23 cellular contexts compared by ENCODE assay signal in the genomic region with DNA sequence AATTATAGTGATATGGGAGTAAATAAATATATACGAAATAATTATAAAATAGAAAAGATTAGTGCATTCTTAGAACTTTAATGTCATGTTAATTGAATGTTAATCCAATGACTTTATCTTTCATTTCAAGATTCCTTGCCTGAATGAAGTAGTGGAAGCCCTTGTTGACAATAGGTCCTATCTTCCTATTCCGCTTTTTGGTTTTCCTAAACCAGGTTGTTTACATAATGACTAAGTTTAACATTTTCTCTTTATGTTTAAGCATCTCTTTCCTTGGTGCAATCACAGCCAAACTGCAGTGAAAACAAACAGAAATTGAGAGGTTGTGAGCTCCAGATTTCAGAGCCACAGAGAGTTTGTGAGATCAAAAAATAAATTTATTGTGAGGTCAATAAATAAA.
"Had no signal": no experiment of that assay in that cellular context is flagged by ENCODE, and none has a peak within 500 bp of the region (broad histone marks: within the 10 kb centered on the region; RNA-seq: fewer than 3 reads in every experiment).

No MANE protein-coding gene starts in this region.

- H3K36me3 ChIP-seq: esophagus muscularis mucosa, gastrocnemius medialis, heart right ventricle, left lung, lower lobe of right lung had no signal

- DNase-seq: dermis blood vessel endothelial cell; dorsolateral prefrontal cortex; effector CD4-positive, alpha-beta T cell; effector memory CD4-positive, alpha-beta T cell; foreskin melanocyte; gastrocnemius medialis; glutamatergic neuron; head of caudate nucleus; heart right ventricle; hippocampal formation; left cardiac atrium; left lung; left ventricle myocardium superior; lower lobe of right lung; mesenchymal stem cell; mucosa of descending colon had no signal

- ATAC-seq: gastrocnemius medialis, heart right ventricle, left cardiac atrium, left lung, left ventricle myocardium superior, lower lobe of right lung, mucosa of descending colon had no signal

- H3K27ac Mint-ChIP-seq: mesothelial cell of epicardium had no signal

- H3K27ac ChIP-seq: coronary artery, dorsolateral prefrontal cortex, esophagus muscularis mucosa, gastrocnemius medialis, heart right ventricle, left lung, lower lobe of right lung had no signal

- H3K9me3 ChIP-seq: esophagus muscularis mucosa, gastrocnemius medialis, heart right ventricle, left lung, lower lobe of right lung, mucosa of descending colon had no signal

- H3K4me3 Mint-ChIP-seq: mesothelial cell of epicardium had no signal

- H3K36me3 Mint-ChIP-seq: mesothelial cell of epicardium had no signal

- H3K4me1 Mint-ChIP-seq: mesothelial cell of epicardium had no signal

- H3K27me3 ChIP-seq: dorsolateral prefrontal cortex, esophagus muscularis mucosa, gastrocnemius medialis, heart right ventricle, left lung had no signal

- H3K4me3 ChIP-seq: coronary artery, dorsolateral prefrontal cortex, esophagus muscularis mucosa, gastrocnemius medialis, heart right ventricle, left lung, lower lobe of right lung, mucosa of descending colon had no signal

- FAIRE-seq: colon, endothelial cell of umbilical vein, islet of Langerhans, keratinocyte had no signal

- H3K9me3 Mint-ChIP-seq: mesothelial cell of epicardium had no signal

- H3K4me1 ChIP-seq: esophagus muscularis mucosa, gastrocnemius medialis, heart right ventricle, left lung, lower lobe of right lung had no signal
